ENCODE assay signal across 20 cellular contexts in the genomic region with DNA sequence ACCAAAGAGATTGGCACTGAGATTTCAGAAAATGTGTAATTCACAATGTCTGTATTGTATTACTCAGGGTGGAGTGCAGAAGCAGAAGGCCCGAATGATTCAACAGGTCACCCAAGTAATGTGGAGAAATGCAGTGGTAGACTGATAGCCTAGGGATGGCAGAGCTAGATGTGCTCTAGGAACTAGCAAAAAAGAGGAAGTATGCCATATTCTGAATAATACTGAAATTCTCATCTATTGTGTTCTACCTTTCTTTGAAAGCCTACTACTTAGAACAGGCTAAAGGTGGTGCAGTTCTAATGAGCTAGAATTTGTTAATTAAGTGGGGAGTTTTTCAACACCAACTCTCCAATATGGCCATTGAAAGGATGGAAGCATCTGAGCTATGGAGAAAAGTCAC.
A peak's percentile ranks its signal among the peaks of the same experiment; 100 is the strongest.
DNase-seq lines count a peak whose midpoint lies in the region; ATAC-seq and TF ChIP-seq lines count a peak whose summit lies in the region.
"Had no signal": no experiment of that assay in that cellular context is flagged by ENCODE, and none has a peak within 500 bp of the region (broad histone marks: within the 10 kb centered on the region; RNA-seq: fewer than 3 reads in every experiment).

No MANE protein-coding gene starts in this region.

- peaks cover 5% of the 10 kb centered on the region; the same call in 1 of the 2 replicates for H3K9me3 ChIP-seq in Caco-2
- H3K9me3 ChIP-seq: pancreas had no signal

- H3K36me3 ChIP-seq in Caco-2 (ENCODE audit: control insufficient read depth, insufficient read depth, low read length) = no peaks in the 10 kb centered on the region
- H3K36me3 ChIP-seq: pancreas had no signal

- POLR2A ChIA-PET in GM10248 (lab: Yijun Ruan, JAX) = no interaction called here
- POLR2A ChIA-PET in Caco-2 (lab: Charles Lee) = no interaction called here

- H3K4me1 ChIP-seq in Caco-2 = no peaks in the 10 kb centered on the region
- H3K4me1 ChIP-seq: pancreas had no signal

- H3K4me1 Mint-ChIP-seq in Caco-2 (ENCODE audit: low read depth, unreplicated experiment) (no peaks in the 10 kb centered on the region), endothelial cell (ENCODE audit: unreplicated experiment) (peaks cover 8% of the 10 kb centered on the region)
- H3K4me1 Mint-ChIP-seq: activated T-helper 17 cell treated with anti-CD3 and anti-CD28 coated beads, Interleukin-2, amount 50 U/mL, for 72 hours had no signal

- TF ChIP-seq CTCF in GM10248 (IDR thresholded peaks at IDR 0.05; ENCODE audit: control extremely low read depth, extremely low read depth, low read depth, missing control alignments) = no peak
- TF ChIP-seq CTCF in Caco-2 (IDR thresholded peaks at IDR 0.05; ENCODE audit: insufficient read depth in 1 of 2, low read depth in 1 of 2, low read length in 1 of 2, severe bottlenecking in 1 of 2, unreplicated experiment in 1 of 2) = no peak
- no peak for TF ChIP-seq CTCF in endothelial cell (IDR thresholded peaks at IDR 0.05; ENCODE audit: unreplicated experiment)

- CTCF ChIA-PET in GM10248 (lab: Yijun Ruan, JAX) = no interaction called here
- CTCF ChIA-PET in Caco-2 (lab: Charles Lee) = no interaction called here

- intact Hi-C loops in Caco-2 (cut with micrococcal nuclease; ENCODE audit: unreplicated experiment) = no loop called here

- no peak overlapping the region for H3K27ac Mint-ChIP-seq in Caco-2 (ENCODE audit: unreplicated experiment)
- no peak overlapping the region for H3K27ac Mint-ChIP-seq in endothelial cell (ENCODE audit: unreplicated experiment)
- H3K27ac Mint-ChIP-seq: activated T-helper 17 cell treated with anti-CD3 and anti-CD28 coated beads, Interleukin-2, amount 50 U/mL, for 72 hours had no signal

- H3K27me3 ChIP-seq in Caco-2 (replicated peaks; ENCODE audit: control insufficient read depth, insufficient read depth, low read length) = no peaks in the 10 kb centered on the region
- H3K27me3 ChIP-seq: pancreas had no signal

- no peaks in the 10 kb centered on the region for H3K36me3 Mint-ChIP-seq in Caco-2 (ENCODE audit: insufficient read depth, unreplicated experiment)
- H3K36me3 Mint-ChIP-seq in endothelial cell (ENCODE audit: low read depth, unreplicated experiment) = no peaks in the 10 kb centered on the region

- no peaks in the 10 kb centered on the region for H3K27me3 Mint-ChIP-seq in Caco-2 (ENCODE audit: insufficient read depth, unreplicated experiment)
- H3K27me3 Mint-ChIP-seq in endothelial cell (ENCODE audit: unreplicated experiment) = no peaks in the 10 kb centered on the region
- H3K27me3 Mint-ChIP-seq: activated T-helper 17 cell treated with anti-CD3 and anti-CD28 coated beads, Interleukin-2, amount 50 U/mL, for 72 hours had no signal

- H3K4me3 Mint-ChIP-seq in Caco-2 (ENCODE audit: unreplicated experiment) (no peak overlapping the region), endothelial cell (ENCODE audit: unreplicated experiment) (no peak overlapping the region)
- H3K4me3 Mint-ChIP-seq: activated T-helper 17 cell treated with anti-CD3 and anti-CD28 coated beads, Interleukin-2, amount 50 U/mL, for 72 hours had no signal

- DNase-seq in GM10248 (ENCODE audit: extremely low spot score) = peak; percentile 14
- no peak for DNase-seq in Caco-2
- DNase-seq in endothelial cell (ENCODE audit: low spot score) = no peak
- DNase-seq in germinal center (ENCODE audit: low spot score) = no peak
- DNase-seq in SK-N-DZ (ENCODE audit: low spot score) = no peak
- DNase-seq: activated CD4-positive, alpha-beta T cell treated with anti-CD3 and anti-CD28 coated beads, Interleukin-2, amount 50 U/mL, for 48 hours; aorta; COR-L47; GDM1; GM23248; hypothalamus; left colon; NCI-H1930; NCI-H526 treated with DMSO at 0.1 percent for 48 hours; pancreas had no signal

- BruUV-seq in Caco-2 (replicated peaks; lab: Mats Ljungman, UMichigan) = no TSS peak

- H3K9me3 Mint-ChIP-seq in Caco-2 (ENCODE audit: unreplicated experiment) = no peaks in the 10 kb centered on the region
- no peaks in the 10 kb centered on the region for H3K9me3 Mint-ChIP-seq in endothelial cell (ENCODE audit: unreplicated experiment)

- ATAC-seq in GM19328 (IDR thresholded peaks at IDR 0.05; ENCODE audit: unreplicated experiment) = peak; percentile 62
- ATAC-seq in HG02763 (IDR thresholded peaks at IDR 0.05; ENCODE audit: unreplicated experiment) = peak; percentile 53
- peak; percentile 81 for ATAC-seq in HG03575 (IDR thresholded peaks at IDR 0.05; ENCODE audit: extremely low read depth, insufficient number of reproducible peaks, low FRiP score, unreplicated experiment)
- ATAC-seq: activated T-helper 17 cell treated with anti-CD3 and anti-CD28 coated beads, Interleukin-2, amount 50 U/mL, for 72 hours; left colon; pancreas had no signal

- H3K4me3 ChIP-seq in Caco-2 (ENCODE audit: low read depth, low read length) = no peak overlapping the region
- H3K4me3 ChIP-seq: coronary artery, GM23248, pancreas had no signal
